15 cellular contexts compared by ENCODE assay signal in the genomic region with DNA sequence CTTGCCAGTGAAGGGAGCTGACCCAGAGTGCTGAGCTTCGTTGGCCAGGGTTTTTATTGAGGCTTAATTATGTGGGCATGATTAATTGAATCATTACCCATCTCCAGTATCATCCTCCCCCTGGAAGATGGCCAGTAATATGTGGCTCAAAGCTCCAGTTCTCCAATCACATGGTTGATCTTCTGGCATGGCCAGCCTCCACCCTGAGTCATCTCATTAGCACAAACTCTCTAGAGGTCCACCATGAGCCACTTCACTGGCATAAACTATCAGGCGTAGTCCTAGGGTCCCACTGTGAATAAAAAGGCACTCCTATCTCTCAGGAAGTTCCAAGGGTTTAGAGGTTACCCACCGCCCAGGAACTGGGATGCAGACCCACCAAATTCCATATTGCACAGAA.
"Had no signal": no experiment of that assay in that cellular context is flagged by ENCODE, and none has a peak within 500 bp of the region (broad histone marks: within the 10 kb centered on the region; RNA-seq: fewer than 3 reads in every experiment).

No MANE protein-coding gene starts in this region.

- DNase-seq: activated B cell treated with CpG ODN at 0.5 μM for 24 hours; activated CD4-positive, alpha-beta T cell treated with anti-CD3 and anti-CD28 coated beads, Interleukin-2, amount 10 ng/mL, durations not matched to agents 24 days and 14 days; activated naive CD4-positive, alpha-beta T cell treated with anti-CD3 and anti-CD28 coated beads, Interleukin-2, amount 10 ng/mL, durations not matched to agents 7 days and 5 days; adrenal gland; brain microvascular endothelial cell; cerebellar nuclear complex; kidney; left ventricle myocardium inferior; mesendoderm; nephron progenitor cell; stimulated activated CD4-positive, alpha-beta T cell treated with anti-CD3 and anti-CD28 coated beads, Interleukin-2, amount 100 ng/mL, for 48 hours; stimulated activated CD8-positive, alpha-beta memory T cell treated with anti-CD3 and anti-CD28 coated beads, Interleukin-4, amount 100 ng/mL, for 48 hours had no signal

- H3K4me3 Mint-ChIP-seq: activated B cell treated with CpG ODN at 0.5 μM for 24 hours; activated CD4-positive, alpha-beta T cell treated with anti-CD3 and anti-CD28 coated beads, Interleukin-2, amount 10 ng/mL, durations not matched to agents 24 days and 14 days; activated naive CD4-positive, alpha-beta T cell treated with anti-CD3 and anti-CD28 coated beads, Interleukin-2, amount 10 ng/mL, durations not matched to agents 7 days and 5 days; dendritic cell treated with granulocyte-macrophage colony-stimulating factor and Interleukin-4, amounts not matched to agents 40 ng/mL and 50 ng/mL, for 4 days; nephron progenitor cell; stimulated activated naive CD8-positive, alpha-beta T cell treated with anti-CD3 and anti-CD28 coated beads, Interleukin-15, Interleukin-2, amounts not matched to agents 100 ng/mL and 50 ng/mL, for 24 hours had no signal

- H3K27ac ChIP-seq: adrenal gland, brain microvascular endothelial cell, left ventricle myocardium inferior had no signal

- H3K27ac Mint-ChIP-seq: activated B cell treated with CpG ODN at 0.5 μM for 24 hours; activated CD4-positive, alpha-beta T cell treated with anti-CD3 and anti-CD28 coated beads, Interleukin-2, amount 10 ng/mL, durations not matched to agents 24 days and 14 days; activated naive CD4-positive, alpha-beta T cell treated with anti-CD3 and anti-CD28 coated beads, Interleukin-2, amount 10 ng/mL, durations not matched to agents 7 days and 5 days; dendritic cell treated with granulocyte-macrophage colony-stimulating factor and Interleukin-4, amounts not matched to agents 40 ng/mL and 50 ng/mL, for 4 days; stimulated activated naive CD8-positive, alpha-beta T cell treated with anti-CD3 and anti-CD28 coated beads, Interleukin-15, Interleukin-2, amounts not matched to agents 100 ng/mL and 50 ng/mL, for 24 hours had no signal

- H3K27me3 ChIP-seq: adrenal gland, brain microvascular endothelial cell had no signal

- H3K9me3 Mint-ChIP-seq: activated B cell treated with CpG ODN at 0.5 μM for 24 hours; activated CD4-positive, alpha-beta T cell treated with anti-CD3 and anti-CD28 coated beads, Interleukin-2, amount 10 ng/mL, durations not matched to agents 24 days and 14 days; dendritic cell treated with granulocyte-macrophage colony-stimulating factor and Interleukin-4, amounts not matched to agents 40 ng/mL and 50 ng/mL, for 4 days; stimulated activated naive CD8-positive, alpha-beta T cell treated with anti-CD3 and anti-CD28 coated beads, Interleukin-15, Interleukin-2, amounts not matched to agents 100 ng/mL and 50 ng/mL, for 24 hours had no signal

- H3K9me3 ChIP-seq: adrenal gland, left ventricle myocardium inferior, thoracic aorta had no signal

- H3K27me3 Mint-ChIP-seq: activated B cell treated with CpG ODN at 0.5 μM for 24 hours; activated CD4-positive, alpha-beta T cell treated with anti-CD3 and anti-CD28 coated beads, Interleukin-2, amount 10 ng/mL, durations not matched to agents 24 days and 14 days; activated naive CD4-positive, alpha-beta T cell treated with anti-CD3 and anti-CD28 coated beads, Interleukin-2, amount 10 ng/mL, durations not matched to agents 7 days and 5 days; dendritic cell treated with granulocyte-macrophage colony-stimulating factor and Interleukin-4, amounts not matched to agents 40 ng/mL and 50 ng/mL, for 4 days; stimulated activated naive CD8-positive, alpha-beta T cell treated with anti-CD3 and anti-CD28 coated beads, Interleukin-15, Interleukin-2, amounts not matched to agents 100 ng/mL and 50 ng/mL, for 24 hours had no signal

- H3K4me3 ChIP-seq: adrenal gland, left ventricle myocardium inferior, thoracic aorta had no signal

- H3K4me1 Mint-ChIP-seq: activated B cell treated with CpG ODN at 0.5 μM for 24 hours, nephron progenitor cell had no signal
